ENCODE assay signal across 20 cellular contexts in genomic region chr2:75512455-75513212, GRCh38. TPM values are rescaled to one million over a fixed set of nuclear protein-coding genes. Genes with fewer than 3 reads are reported as not detected.
DNase-seq lines count a peak whose midpoint lies in the region; ATAC-seq, FAIRE-seq and TF ChIP-seq lines count a peak whose summit lies in the region.
"Had no signal": no experiment of that assay in that cellular context is flagged by ENCODE, and none has a peak within 500 bp of the region (broad histone marks: within the 10 kb centered on the region; RNA-seq: fewer than 3 reads in every experiment).

No MANE protein-coding gene starts in this region.

- H3K14ac ChIP-seq in IMR-90 (replicated peaks; ENCODE audit: low read depth, low read length): no peak overlapping the region

- H4K8ac ChIP-seq in IMR-90 (ENCODE audit: low read depth in 2 of 2, low read length in 2 of 2): no peak overlapping the region

- no peak overlapping the region for H3K56ac ChIP-seq in IMR-90 (ENCODE audit: extremely low read depth, insufficient read depth, low read length)

- H3K9me3 ChIP-seq in IMR-90 (ENCODE audit: control insufficient read depth, insufficient read depth, low read length) (peaks cover 3% of the 10 kb centered on the region), astrocyte (ENCODE audit: insufficient read depth, low read depth, low read length) (peaks cover 6% of the 10 kb centered on the region), smooth muscle cell (replicated peaks; ENCODE audit: low read depth) (peaks cover 6% of the 10 kb centered on the region)

- H2BK15ac ChIP-seq in IMR-90 (ENCODE audit: low read depth, low read length): no peak overlapping the region

- H2BK20ac ChIP-seq in IMR-90 (ENCODE audit: low read depth, low read length): no peak overlapping the region

- H3K36me3 ChIP-seq in IMR-90 (ENCODE audit: control insufficient read depth, insufficient read depth, low read length): peaks cover 21% of the 10 kb centered on the region
- peaks cover 35% of the 10 kb centered on the region for H3K36me3 ChIP-seq in astrocyte (ENCODE audit: insufficient read depth, low read length)
- peaks cover 9% of the 10 kb centered on the region for H3K36me3 ChIP-seq in smooth muscle cell (ENCODE audit: low read depth)
- H3K36me3 ChIP-seq: BLaER1, HAP-1 had no signal

- in situ Hi-C loops in IMR-90 (cut with MboI; ENCODE audit: low sequenced_read_pairs): no loop called here

- H2AK5ac ChIP-seq in IMR-90 (ENCODE audit: low read depth, low read length): no peak overlapping the region

- no peak overlapping the region for H2AK9ac ChIP-seq in IMR-90 (replicated peaks; ENCODE audit: low read depth, low read length, poor library complexity)

- peaks cover 62% of the 10 kb centered on the region for H3K79me2 ChIP-seq in astrocyte (ENCODE audit: insufficient read depth, low read length)
- no peaks in the 10 kb centered on the region for H3K79me2 ChIP-seq in smooth muscle cell (ENCODE audit: low read depth)

- H3K27ac ChIP-seq in IMR-90 (ENCODE audit: insufficient read depth, low read length): no peak overlapping the region
- H3K27ac ChIP-seq in astrocyte (ENCODE audit: low read depth, low read length): no peak overlapping the region
- H3K27ac ChIP-seq in smooth muscle cell (ENCODE audit: low read depth): peak overlapping the region; percentile 36
- H3K27ac ChIP-seq: 22Rv1, BLaER1 had no signal

- no peak overlapping the region for H3K18ac ChIP-seq in IMR-90 (ENCODE audit: low read depth, low read length)

- H2AFZ ChIP-seq in IMR-90 (replicated peaks; ENCODE audit: low read length, poor library complexity): no peak overlapping the region
- no peak overlapping the region for H2AFZ ChIP-seq in astrocyte (ENCODE audit: low read depth, low read length)
- no peak overlapping the region for H2AFZ ChIP-seq in smooth muscle cell (ENCODE audit: low read depth)

- peaks cover 3% of the 10 kb centered on the region; the same call in 1 of the 2 replicates for H4K20me1 ChIP-seq in IMR-90 (ENCODE audit: insufficient read depth, low read length)
- H4K20me1 ChIP-seq in astrocyte (ENCODE audit: insufficient read depth, low read length): peaks cover 11% of the 10 kb centered on the region
- no peaks in the 10 kb centered on the region for H4K20me1 ChIP-seq in smooth muscle cell (ENCODE audit: low read depth)
- H4K20me1 ChIP-seq: BLaER1 had no signal

- CTCF ChIA-PET in IMR-90 (lab: Yijun Ruan, JAX): no interaction called here
- CTCF ChIA-PET in activated CD4-positive, alpha-beta T cell treated with anti-CD3 and anti-CD28 coated beads, Interleukin-2, amount 10 ng/mL, durations not matched to agents 7 days and 5 days (lab: Charles Lee): no interaction called here

- H3K9me3 Mint-ChIP-seq in astrocyte (ENCODE audit: unreplicated experiment): peaks cover 15% of the 10 kb centered on the region
- H3K9me3 Mint-ChIP-seq in activated CD4-positive, alpha-beta T cell treated with anti-CD3 and anti-CD28 coated beads, Interleukin-2, amount 10 ng/mL, durations not matched to agents 7 days and 5 days: peaks cover 16% of the 10 kb centered on the region

- no peaks in the 10 kb centered on the region for H3K27me3 Mint-ChIP-seq in astrocyte (ENCODE audit: low read depth, unreplicated experiment)
- H3K27me3 Mint-ChIP-seq in activated CD4-positive, alpha-beta T cell treated with anti-CD3 and anti-CD28 coated beads, Interleukin-2, amount 10 ng/mL, durations not matched to agents 7 days and 5 days: peaks cover 8% of the 10 kb centered on the region

- peak; percentile 12 for DNase-seq in DMS53 (lab: John Stamatoyannopoulos, UW)
- no peak for DNase-seq in DMS53 treated with DMSO at 0.1 percent for 48 hours (lab: John Stamatoyannopoulos, UW; ENCODE audit: unreplicated experiment)
- DNase-seq in IMR-90: no peak
- no peak for DNase-seq in astrocyte (ENCODE audit: low read depth)
- no peak for DNase-seq in smooth muscle cell (lab: John Stamatoyannopoulos, UW; ENCODE audit: unreplicated experiment)
- no peak for DNase-seq in GDM1 (lab: John Stamatoyannopoulos, UW)
- no peak for DNase-seq in activated CD4-positive, alpha-beta T cell treated with anti-CD3 and anti-CD28 coated beads, Interleukin-2, amount 10 ng/mL, durations not matched to agents 7 days and 5 days
- DNase-seq: AML-193, Calu3, DMS 273 treated with DMSO at 0.1 percent for 48 hours, DMS79 treated with DMSO at 0.1 percent for 48 hours, EL, HFFc6, KBM-7 had no signal

- H3K79me1 ChIP-seq in IMR-90 (ENCODE audit: low read depth in 1 of 2, low read length in 2 of 2): peaks cover 33 to 47% of the 10 kb centered on the region in 2 experiments

- H3K4ac ChIP-seq in IMR-90 (ENCODE audit: low read depth, low read length): no peak overlapping the region

- intact Hi-C loops in IMR-90 (cut with micrococcal nuclease): no loop called here

- H3K36me3 Mint-ChIP-seq in astrocyte (ENCODE audit: low read depth, unreplicated experiment): peaks cover 48% of the 10 kb centered on the region
- H3K36me3 Mint-ChIP-seq in activated CD4-positive, alpha-beta T cell treated with anti-CD3 and anti-CD28 coated beads, Interleukin-2, amount 10 ng/mL, durations not matched to agents 7 days and 5 days (ENCODE audit: low read depth): no peaks in the 10 kb centered on the region

- H2BK5ac ChIP-seq in IMR-90 (ENCODE audit: low read depth, low read length, poor library complexity, severe bottlenecking): no peak overlapping the region

- TF ChIP-seq RAD21 in IMR-90 (IDR thresholded peaks at IDR 0.05; ENCODE audit: low read length): no peak

- H3K4me1 Mint-ChIP-seq in astrocyte (ENCODE audit: low read depth, unreplicated experiment): peaks cover 1% of the 10 kb centered on the region
- no peaks in the 10 kb centered on the region for H3K4me1 Mint-ChIP-seq in activated CD4-positive, alpha-beta T cell treated with anti-CD3 and anti-CD28 coated beads, Interleukin-2, amount 10 ng/mL, durations not matched to agents 7 days and 5 days

- dilution Hi-C loops in IMR-90 (cut with HindIII; ENCODE audit: low sequenced_read_pairs, unreplicated experiment): no loop called here

- no peak overlapping the region for H3K23ac ChIP-seq in IMR-90 (ENCODE audit: low read depth, low read length)

- no peak overlapping the region for H2BK120ac ChIP-seq in IMR-90 (ENCODE audit: low read depth, low read length)

- H3F3A ChIP-seq in smooth muscle cell (ENCODE audit: low read depth): no peaks in the 10 kb centered on the region

- H3K9ac ChIP-seq in IMR-90 (ENCODE audit: low read depth, low read length) (no peak overlapping the region), astrocyte (ENCODE audit: low read length) (no peak overlapping the region), smooth muscle cell (ENCODE audit: low read depth) (no peak overlapping the region)
- H3K9ac ChIP-seq: BLaER1 had no signal

- no peak overlapping the region for H4K91ac ChIP-seq in IMR-90 (ENCODE audit: insufficient read depth, low read depth, low read length)

- POLR2A ChIA-PET in IMR-90 (lab: Charles Lee; ENCODE audit: unreplicated experiment): no interaction called here
- POLR2A ChIA-PET in activated CD4-positive, alpha-beta T cell treated with anti-CD3 and anti-CD28 coated beads, Interleukin-2, amount 10 ng/mL, durations not matched to agents 7 days and 5 days (lab: Charles Lee): no interaction called here

- peak overlapping the region; percentile 28 for H3K27ac Mint-ChIP-seq in astrocyte (ENCODE audit: unreplicated experiment)
- no peak overlapping the region for H3K27ac Mint-ChIP-seq in activated CD4-positive, alpha-beta T cell treated with anti-CD3 and anti-CD28 coated beads, Interleukin-2, amount 10 ng/mL, durations not matched to agents 7 days and 5 days
- H3K27ac Mint-ChIP-seq: HFFc6 had no signal

- H3K9me1 ChIP-seq in IMR-90 (ENCODE audit: insufficient read depth, low read length): peaks cover 9% of the 10 kb centered on the region

- no peak for TF ChIP-seq POLR2A in IMR-90 (IDR thresholded peaks at IDR 0.05; ENCODE audit: low read depth, low read length)

- no peak for TF ChIP-seq CTCF in IMR-90 (conservative IDR thresholded peaks at IDR 0.05; ENCODE audit: low read depth, low read length)
- TF ChIP-seq CTCF in astrocyte (IDR thresholded peaks at IDR 0.05; ENCODE audit: insufficient read depth, low read depth, low read length): no peak
- TF ChIP-seq CTCF in smooth muscle cell (IDR thresholded peaks at IDR 0.05; ENCODE audit: borderline replicate concordance, insufficient read depth, poor library complexity, severe bottlenecking): no peak

- H3K4me2 ChIP-seq in IMR-90 (ENCODE audit: low read depth, low read length): no peak overlapping the region
- no peak overlapping the region for H3K4me2 ChIP-seq in astrocyte (ENCODE audit: low read length)
- H3K4me2 ChIP-seq in smooth muscle cell: no peak overlapping the region
- H3K4me2 ChIP-seq: BLaER1 had no signal

- H4K5ac ChIP-seq in IMR-90 (ENCODE audit: low read depth, low read length): no peak overlapping the region

- ATAC-seq in IMR-90 (ENCODE audit: low read depth): no peak

- no peak overlapping the region for H3K4me3 Mint-ChIP-seq in astrocyte (ENCODE audit: unreplicated experiment)
- H3K4me3 Mint-ChIP-seq in activated CD4-positive, alpha-beta T cell treated with anti-CD3 and anti-CD28 coated beads, Interleukin-2, amount 10 ng/mL, durations not matched to agents 7 days and 5 days: no peak overlapping the region
- H3K4me3 Mint-ChIP-seq: HFFc6 had no signal

- no peaks in the 10 kb centered on the region for H3K27me3 ChIP-seq in IMR-90 (ENCODE audit: control insufficient read depth, insufficient read depth, low read length)
- H3K27me3 ChIP-seq in astrocyte (ENCODE audit: insufficient read depth, low read length): no peaks in the 10 kb centered on the region
- H3K27me3 ChIP-seq in smooth muscle cell (ENCODE audit: low read depth): no peaks in the 10 kb centered on the region
- H3K27me3 ChIP-seq: BLaER1 had no signal

- BruUV-seq in IMR-90 (replicated peaks; lab: Mats Ljungman, UMichigan): no TSS peak

- H3K4me3 ChIP-seq in IMR-90 (ENCODE audit: insufficient read depth, low read depth, low read length): no peak overlapping the region
- no peak overlapping the region for H3K4me3 ChIP-seq in astrocyte (ENCODE audit: insufficient read depth, low read depth, low read length)
- H3K4me3 ChIP-seq in smooth muscle cell: no peak overlapping the region
- H3K4me3 ChIP-seq: BLaER1, HAP-1 had no signal

- FAIRE-seq in astrocyte (lab: Jason Lieb, UNC): no peak
- FAIRE-seq: G401.6, GM19239, H1 had no signal

- H3K4me1 ChIP-seq in IMR-90 (ENCODE audit: control insufficient read depth, insufficient read depth, low read length) (0 out of 2 replicates have a peak, but pooled peaks cover 1% of the 10 kb centered on the region), astrocyte (ENCODE audit: insufficient read depth, low read length) (no peaks in the 10 kb centered on the region), smooth muscle cell (ENCODE audit: low read depth) (no peaks in the 10 kb centered on the region)
- H3K4me1 ChIP-seq: BLaER1, HAP-1 had no signal

RNA-seq across cellular contexts. Expression of gene EVA1A, which starts 48.1 kb away (rescaled TPM):
- total RNA-seq in IMR-90 (2012; rRNA removed): 89.2 and 93.7 TPM in 2 replicates
- polyA plus RNA-seq in IMR-90 (2012; rRNA removed): 54.5 and 61.6 TPM in 2 replicates
- polyA plus RNA-seq in IMR-90 (2012; cell fraction: cytosol; rRNA removed): 71.6 and 118 TPM in 2 replicates
- 36.3 and 66.6 TPM in 2 replicates for polyA plus RNA-seq in IMR-90 (2012; cell fraction: nucleus; rRNA removed; ENCODE audit: low replicate concordance)
- total RNA-seq in astrocyte: 19.0 and 28.6 TPM in 2 replicates
- 54.3 and 84.1 TPM in 2 replicates for total RNA-seq in smooth muscle cell
- 72.8 and 89.2 TPM in 2 replicates for polyA plus RNA-seq in smooth muscle cell
- total RNA-seq in activated CD4-positive, alpha-beta T cell treated with anti-CD3 and anti-CD28 coated beads, Interleukin-2, amount 10 ng/mL, durations not matched to agents 7 days and 5 days: under 1 TPM in 1 of 2 experiments, not detected in 1; 0.17 TPM
- total RNA-seq: Calu3 had no signal

Comparison
In these comparisons a context has a peak if more than half of its experiments do, and no peak if none do; other contexts are left out.
1. RNA of gene EVA1A, which starts 48.1 kb away (total RNA-seq): 89.2 to 93.7 TPM in IMR-90, 54.3 to 84.1 TPM in smooth muscle cell and 19.0 to 28.6 TPM in astrocyte; 0.17 TPM in activated CD4-positive, alpha-beta T cell treated with anti-CD3 and anti-CD28 coated beads, Interleukin-2, amount 10 ng/mL, durations not matched to agents 7 days and 5 days; every median in the first group is over 10 times any median in the second.